Comparison of ENCODE assay signal across 1 cellular context in the genomic region with DNA sequence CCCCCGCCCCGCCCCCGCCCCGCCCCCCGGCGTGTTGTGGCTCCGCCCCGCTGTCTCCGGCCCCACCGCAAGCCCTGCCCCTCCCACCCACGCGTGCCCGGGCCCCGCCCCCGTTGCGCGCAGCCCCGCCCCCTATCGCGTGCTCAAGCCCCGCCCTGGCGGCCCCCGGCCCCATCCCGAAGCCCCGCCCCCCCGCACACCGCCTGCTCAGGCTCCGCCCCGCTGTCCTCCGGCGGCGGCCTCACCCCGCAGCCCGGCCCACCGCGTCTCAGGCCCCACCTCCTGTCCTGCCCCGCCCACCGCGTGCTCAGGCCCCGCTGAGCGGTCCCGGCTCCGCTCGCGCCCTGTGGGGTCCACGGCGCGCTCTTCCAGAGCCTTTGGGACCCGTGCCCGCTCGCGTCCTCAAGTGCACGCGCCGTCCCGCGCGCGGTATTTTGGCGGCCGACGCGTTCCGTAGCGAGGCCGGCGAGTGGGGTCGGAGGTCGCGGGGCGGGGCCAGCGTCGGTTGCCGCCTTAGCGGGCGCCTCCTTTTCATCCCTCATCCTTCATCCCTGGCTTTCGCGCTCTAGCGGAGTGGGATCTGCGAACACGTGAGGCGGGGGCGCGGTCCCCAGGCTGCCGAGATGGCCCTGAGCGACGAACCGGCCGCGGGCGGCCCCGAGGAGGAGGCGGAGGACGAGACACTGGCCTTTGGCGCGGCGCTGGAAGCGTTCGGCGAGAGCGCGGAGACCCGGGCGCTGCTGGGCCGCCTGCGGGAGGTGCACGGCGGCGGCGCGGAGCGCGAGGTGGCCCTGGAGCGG.
TF ChIP-seq lines count a peak whose summit lies in the region.

A gene (plus strand): TSS at position 495 of the 800 bp plus-strand sequence. CDS start 129 bp downstream, at position 624.

TF ChIP-seq in GM12878, 131 proteins besides CTCF, POLR2A, EP300 and RAD21 (continued from another document):
- TF ChIP-seq, protein P1, sequence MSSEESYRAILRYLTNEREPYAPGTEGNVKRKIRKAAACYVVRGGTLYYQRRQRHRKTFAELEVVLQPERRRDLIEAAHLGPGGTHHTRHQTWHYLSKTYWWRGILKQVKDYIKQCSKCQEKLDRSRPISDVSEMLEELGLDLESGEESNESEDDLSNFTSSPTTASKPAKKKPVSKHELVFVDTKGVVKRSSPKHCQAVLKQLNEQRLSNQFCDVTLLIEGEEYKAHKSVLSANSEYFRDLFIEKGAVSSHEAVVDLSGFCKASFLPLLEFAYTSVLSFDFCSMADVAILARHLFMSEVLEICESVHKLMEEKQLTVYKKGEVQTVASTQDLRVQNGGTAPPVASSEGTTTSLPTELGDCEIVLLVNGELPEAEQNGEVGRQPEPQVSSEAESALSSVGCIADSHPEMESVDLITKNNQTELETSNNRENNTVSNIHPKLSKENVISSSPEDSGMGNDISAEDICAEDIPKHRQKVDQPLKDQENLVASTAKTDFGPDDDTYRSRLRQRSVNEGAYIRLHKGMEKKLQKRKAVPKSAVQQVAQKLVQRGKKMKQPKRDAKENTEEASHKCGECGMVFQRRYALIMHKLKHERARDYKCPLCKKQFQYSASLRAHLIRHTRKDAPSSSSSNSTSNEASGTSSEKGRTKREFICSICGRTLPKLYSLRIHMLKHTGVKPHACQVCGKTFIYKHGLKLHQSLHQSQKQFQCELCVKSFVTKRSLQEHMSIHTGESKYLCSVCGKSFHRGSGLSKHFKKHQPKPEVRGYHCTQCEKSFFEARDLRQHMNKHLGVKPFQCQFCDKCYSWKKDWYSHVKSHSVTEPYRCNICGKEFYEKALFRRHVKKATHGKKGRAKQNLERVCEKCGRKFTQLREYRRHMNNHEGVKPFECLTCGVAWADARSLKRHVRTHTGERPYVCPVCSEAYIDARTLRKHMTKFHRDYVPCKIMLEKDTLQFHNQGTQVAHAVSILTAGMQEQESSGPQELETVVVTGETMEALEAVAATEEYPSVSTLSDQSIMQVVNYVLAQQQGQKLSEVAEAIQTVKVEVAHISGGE (CRISPR knock-in tag; IDR thresholded peaks at IDR 0.05), result no peak
- peak; percentile 45; the same call in 1 of the 2 replicates for TF ChIP-seq CREM (IDR thresholded peaks at IDR 0.05; ENCODE audit: low read depth)
